ENCODE assay signal across 26 cellular contexts in genomic region chr1:210899676-210900075, GRCh38.
"Had no signal": no experiment of that assay in that cellular context is flagged by ENCODE, and none has a peak within 500 bp of the region (broad histone marks: within the 10 kb centered on the region; RNA-seq: fewer than 3 reads in every experiment).

No MANE protein-coding gene starts in this region.

- H3K27ac Mint-ChIP-seq: immature natural killer cell; naive thymus-derived CD8-positive, alpha-beta T cell; nephron; stimulated activated naive B cell treated with anti-CD40 and anti-IgM and Interleukin-4, amounts not matched to agents 10 μg/mL and 1 μg/mL and 100 μg/mL, for 72 hours had no signal

- DNase-seq: hypothalamus; immature natural killer cell; islet precursor cell; left ventricle myocardium superior; lower lobe of right lung; mammary epithelial cell; mesenchymal stem cell; naive thymus-derived CD8-positive, alpha-beta T cell; nucleus accumbens; stimulated activated CD4-positive, alpha-beta T cell treated with anti-CD3 and anti-CD28 coated beads, Interleukin-12 subunit alpha, Interleukin-12 subunit beta, amount 100 ng/mL, for 4 hours; stimulated activated CD4-positive, alpha-beta T cell treated with anti-CD3 and anti-CD28 coated beads, Interleukin-15, amount 100 ng/mL, for 24 hours; stimulated activated CD4-positive, alpha-beta T cell treated with anti-CD3 and anti-CD28 coated beads, Interleukin-2, amount 100 ng/mL, for 24 hours; stimulated activated CD4-positive, alpha-beta T cell treated with anti-CD3 and anti-CD28 coated beads, Interleukin-4, amount 100 ng/mL, for 1 hour; stimulated activated naive B cell treated with anti-CD40 and anti-IgM and Interleukin-4, amounts not matched to agents 10 μg/mL and 1 μg/mL and 100 μg/mL, for 72 hours; stimulated activated naive CD8-positive, alpha-beta T cell treated with anti-CD3 and anti-CD28 coated beads, Interleukin-15, Interleukin-2, amounts not matched to agents 100 U/mL and 50 U/mL, for 24 hours; stomach; thyroid gland; transverse colon; upper lobe of left lung had no signal

- H3K4me1 ChIP-seq: lower lobe of right lung, parathyroid adenoma, right atrium auricular region, stomach, testis, thyroid gland, transverse colon, upper lobe of left lung had no signal

- H3K79me2 ChIP-seq: parathyroid adenoma had no signal

- H3K4me3 ChIP-seq: lower lobe of right lung, right atrium auricular region, skin epidermis, stomach, testis, thyroid gland, transverse colon, upper lobe of left lung had no signal

- H3K27me3 ChIP-seq: right atrium auricular region, stomach, testis, thyroid gland, transverse colon, upper lobe of left lung had no signal

- ATAC-seq: left ventricle myocardium superior; lower lobe of right lung; naive thymus-derived CD8-positive, alpha-beta T cell; sciatic nerve; stimulated activated naive B cell treated with anti-CD40 and anti-IgM and Interleukin-4, amounts not matched to agents 10 μg/mL and 1 μg/mL and 100 μg/mL, for 72 hours; stimulated activated naive CD8-positive, alpha-beta T cell treated with anti-CD3 and anti-CD28 coated beads, Interleukin-15, Interleukin-2, amounts not matched to agents 100 U/mL and 50 U/mL, for 24 hours had no signal

- H3K27ac ChIP-seq: lower lobe of right lung, parathyroid adenoma, right atrium auricular region, skin epidermis, stomach, testis, thyroid gland, transverse colon, upper lobe of left lung had no signal

- H2AFZ ChIP-seq: parathyroid adenoma had no signal

- H3K9me3 ChIP-seq: lower lobe of right lung, right atrium auricular region, testis, thyroid gland, transverse colon, upper lobe of left lung had no signal

- H3K9me3 Mint-ChIP-seq: nephron, neural crest cell had no signal

- H3K36me3 Mint-ChIP-seq: immature natural killer cell; stimulated activated naive B cell treated with anti-CD40 and anti-IgM and Interleukin-4, amounts not matched to agents 10 μg/mL and 1 μg/mL and 100 μg/mL, for 72 hours had no signal

- H3K4me1 Mint-ChIP-seq: immature natural killer cell; naive thymus-derived CD8-positive, alpha-beta T cell; nephron; stimulated activated naive B cell treated with anti-CD40 and anti-IgM and Interleukin-4, amounts not matched to agents 10 μg/mL and 1 μg/mL and 100 μg/mL, for 72 hours had no signal

- H3K36me3 ChIP-seq: lower lobe of right lung, right atrium auricular region, stomach, thyroid gland, transverse colon, upper lobe of left lung had no signal

- H3K4me3 Mint-ChIP-seq: immature natural killer cell; naive thymus-derived CD8-positive, alpha-beta T cell; nephron; neural crest cell; stimulated activated naive B cell treated with anti-CD40 and anti-IgM and Interleukin-4, amounts not matched to agents 10 μg/mL and 1 μg/mL and 100 μg/mL, for 72 hours had no signal
